1 cellular context compared by ENCODE assay signal in the genomic region with DNA sequence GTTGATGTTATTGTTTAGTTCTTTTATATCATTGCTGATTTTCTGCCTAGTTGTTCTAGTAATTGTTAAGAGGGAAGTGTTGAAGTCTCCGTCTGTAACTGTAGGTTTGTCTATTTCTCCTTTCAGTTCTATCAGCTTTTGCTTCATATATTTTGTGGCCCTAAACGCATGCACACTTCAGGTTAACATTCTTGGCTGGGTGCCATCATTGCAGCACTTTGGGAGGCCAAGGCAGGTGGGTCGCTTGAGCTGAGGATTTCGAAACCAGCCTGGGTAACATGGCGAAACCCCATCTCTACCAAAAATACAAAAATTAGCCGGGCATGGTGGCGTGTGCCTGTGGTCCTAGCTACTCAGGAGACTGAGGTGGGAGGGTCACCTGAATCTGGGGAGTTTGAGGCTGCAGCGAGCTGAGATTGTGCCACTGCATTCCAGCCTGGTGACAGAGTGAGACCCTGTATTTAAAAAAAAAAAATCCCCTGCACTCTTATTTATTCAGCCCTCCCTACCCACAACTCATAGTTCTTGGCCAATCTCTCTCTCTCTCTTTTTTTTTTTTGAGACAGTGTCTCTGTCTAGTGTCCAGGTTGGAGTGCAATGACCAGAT.
TF ChIP-seq lines count a peak whose summit lies in the region.

No MANE protein-coding gene starts in this region.

TF ChIP-seq in HepG2, 621 proteins besides CTCF, POLR2A, EP300 and RAD21:
- peak; percentile 80; the same call in 1 of the 2 replicates for TF ChIP-seq NFIB (CRISPR knock-in tag; IDR thresholded peaks at IDR 0.05; ENCODE audit: borderline replicate concordance)
- TF ChIP-seq ZSCAN31 (CRISPR knock-in tag; IDR thresholded peaks at IDR 0.05; ENCODE audit: low read depth): 0 out of 2 replicates have a peak, but pooled peaks have one; percentile 30
- TF ChIP-seq ZNF501 (CRISPR knock-in tag; IDR thresholded peaks at IDR 0.05): 0 out of 2 replicates have a peak, but pooled peaks have one; percentile 24
- TF ChIP-seq SETDB1 (CRISPR knock-in tag; IDR thresholded peaks at IDR 0.05; ENCODE audit: borderline replicate concordance): 0 out of 2 replicates have a peak, but pooled peaks have one; percentile 52
- TF ChIP-seq SOX6 (IDR thresholded peaks at IDR 0.05): 0 out of 2 replicates have a peak, but pooled peaks have one; percentile 29
- no peak for TF ChIP-seq SOX6 (CRISPR knock-in tag; IDR thresholded peaks at IDR 0.05)
- TF ChIP-seq LCORL (IDR thresholded peaks at IDR 0.05): no peak
- TF ChIP-seq LCORL (CRISPR knock-in tag; IDR thresholded peaks at IDR 0.05): peak; percentile 20; the same call in 1 of the 2 replicates
- TF ChIP-seq MEIS1 (CRISPR knock-in tag; IDR thresholded peaks at IDR 0.05; ENCODE audit: borderline replicate concordance): no peak
- 0 out of 2 replicates have a peak, but pooled peaks have one; percentile 21 for TF ChIP-seq SALL1 (CRISPR knock-in tag; IDR thresholded peaks at IDR 0.05)
- no peak for TF ChIP-seq ZNF850 (CRISPR knock-in tag; conservative IDR thresholded peaks at IDR 0.05)
- peak; percentile 16; the same call in 1 of the 2 replicates for TF ChIP-seq CEBPG (CRISPR knock-in tag; IDR thresholded peaks at IDR 0.05)
- peak; percentile 40 for TF ChIP-seq TEAD3 (CRISPR knock-in tag; optimal IDR thresholded peaks at IDR 0.05; ENCODE audit: borderline replicate concordance)
- TF ChIP-seq ZNF350 (CRISPR knock-in tag; IDR thresholded peaks at IDR 0.05; ENCODE audit: borderline replicate concordance, low read depth): no peak
- TF ChIP-seq, protein P1, sequence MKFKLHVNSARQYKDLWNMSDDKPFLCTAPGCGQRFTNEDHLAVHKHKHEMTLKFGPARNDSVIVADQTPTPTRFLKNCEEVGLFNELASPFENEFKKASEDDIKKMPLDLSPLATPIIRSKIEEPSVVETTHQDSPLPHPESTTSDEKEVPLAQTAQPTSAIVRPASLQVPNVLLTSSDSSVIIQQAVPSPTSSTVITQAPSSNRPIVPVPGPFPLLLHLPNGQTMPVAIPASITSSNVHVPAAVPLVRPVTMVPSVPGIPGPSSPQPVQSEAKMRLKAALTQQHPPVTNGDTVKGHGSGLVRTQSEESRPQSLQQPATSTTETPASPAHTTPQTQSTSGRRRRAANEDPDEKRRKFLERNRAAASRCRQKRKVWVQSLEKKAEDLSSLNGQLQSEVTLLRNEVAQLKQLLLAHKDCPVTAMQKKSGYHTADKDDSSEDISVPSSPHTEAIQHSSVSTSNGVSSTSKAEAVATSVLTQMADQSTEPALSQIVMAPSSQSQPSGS (CRISPR knock-in tag; IDR thresholded peaks at IDR 0.05): no peak
- TF ChIP-seq RARG (CRISPR knock-in tag; IDR thresholded peaks at IDR 0.05; ENCODE audit: low read depth): no peak
- 0 out of 2 replicates have a peak, but pooled peaks have one; percentile 46 for TF ChIP-seq ZNF605 (CRISPR knock-in tag; IDR thresholded peaks at IDR 0.05)
- no peak for TF ChIP-seq ZNF556 (CRISPR knock-in tag; IDR thresholded peaks at IDR 0.05; ENCODE audit: borderline replicate concordance)
- TF ChIP-seq, protein P2, sequence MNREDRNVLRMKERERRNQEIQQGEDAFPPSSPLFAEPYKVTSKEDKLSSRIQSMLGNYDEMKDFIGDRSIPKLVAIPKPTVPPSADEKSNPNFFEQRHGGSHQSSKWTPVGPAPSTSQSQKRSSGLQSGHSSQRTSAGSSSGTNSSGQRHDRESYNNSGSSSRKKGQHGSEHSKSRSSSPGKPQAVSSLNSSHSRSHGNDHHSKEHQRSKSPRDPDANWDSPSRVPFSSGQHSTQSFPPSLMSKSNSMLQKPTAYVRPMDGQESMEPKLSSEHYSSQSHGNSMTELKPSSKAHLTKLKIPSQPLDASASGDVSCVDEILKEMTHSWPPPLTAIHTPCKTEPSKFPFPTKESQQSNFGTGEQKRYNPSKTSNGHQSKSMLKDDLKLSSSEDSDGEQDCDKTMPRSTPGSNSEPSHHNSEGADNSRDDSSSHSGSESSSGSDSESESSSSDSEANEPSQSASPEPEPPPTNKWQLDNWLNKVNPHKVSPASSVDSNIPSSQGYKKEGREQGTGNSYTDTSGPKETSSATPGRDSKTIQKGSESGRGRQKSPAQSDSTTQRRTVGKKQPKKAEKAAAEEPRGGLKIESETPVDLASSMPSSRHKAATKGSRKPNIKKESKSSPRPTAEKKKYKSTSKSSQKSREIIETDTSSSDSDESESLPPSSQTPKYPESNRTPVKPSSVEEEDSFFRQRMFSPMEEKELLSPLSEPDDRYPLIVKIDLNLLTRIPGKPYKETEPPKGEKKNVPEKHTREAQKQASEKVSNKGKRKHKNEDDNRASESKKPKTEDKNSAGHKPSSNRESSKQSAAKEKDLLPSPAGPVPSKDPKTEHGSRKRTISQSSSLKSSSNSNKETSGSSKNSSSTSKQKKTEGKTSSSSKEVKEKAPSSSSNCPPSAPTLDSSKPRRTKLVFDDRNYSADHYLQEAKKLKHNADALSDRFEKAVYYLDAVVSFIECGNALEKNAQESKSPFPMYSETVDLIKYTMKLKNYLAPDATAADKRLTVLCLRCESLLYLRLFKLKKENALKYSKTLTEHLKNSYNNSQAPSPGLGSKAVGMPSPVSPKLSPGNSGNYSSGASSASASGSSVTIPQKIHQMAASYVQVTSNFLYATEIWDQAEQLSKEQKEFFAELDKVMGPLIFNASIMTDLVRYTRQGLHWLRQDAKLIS (CRISPR knock-in tag; IDR thresholded peaks at IDR 0.05): no peak
- no peak for TF ChIP-seq TCF7L2 (IDR thresholded peaks at IDR 0.05; ENCODE audit: low read depth, low read length)
- TF ChIP-seq EED (CRISPR knock-in tag; IDR thresholded peaks at IDR 0.05): peak; percentile 57; the same call in 1 of the 2 replicates
- TF ChIP-seq HNRNPUL1 (IDR thresholded peaks at IDR 0.05; ENCODE audit: low read depth, low read length): no peak
